In the genomic region with DNA sequence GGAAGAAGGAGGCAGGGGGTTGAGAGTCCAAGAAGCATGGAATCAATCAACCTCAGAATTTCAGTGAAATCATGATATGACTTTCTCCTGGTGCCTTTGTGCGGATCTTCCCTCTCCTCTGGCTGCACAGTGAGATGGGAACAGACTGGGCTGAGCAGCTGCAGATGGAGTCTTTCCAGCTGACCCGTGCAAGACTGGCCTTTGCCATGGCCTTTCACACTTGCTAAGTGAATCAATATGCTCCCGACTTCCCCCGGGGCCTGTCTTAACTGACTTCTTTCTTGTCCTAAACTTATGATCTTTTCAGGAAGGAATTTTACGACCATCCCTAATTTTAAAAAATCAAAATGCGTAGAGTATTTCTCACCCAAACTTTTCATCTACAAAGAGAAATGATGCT, we compare ENCODE assay signal across 1 cellular context.
TF ChIP-seq lines count a peak whose summit lies in the region.

No MANE protein-coding gene starts in this region.

TF ChIP-seq in WTC11, 78 proteins besides CTCF, POLR2A, EP300 and RAD21 (continued from another document):
- no peak for TF ChIP-seq ZNF423 (CRISPR knock-in tag; IDR thresholded peaks at IDR 0.05)
- TF ChIP-seq GABPB1 (CRISPR knock-in tag; IDR thresholded peaks at IDR 0.05), result no peak
- no peak for TF ChIP-seq SOX15 (CRISPR knock-in tag; IDR thresholded peaks at IDR 0.05)
- no peak for TF ChIP-seq ZNF396 (CRISPR knock-in tag; IDR thresholded peaks at IDR 0.05; ENCODE audit: borderline replicate concordance)
- TF ChIP-seq FOXK1 (CRISPR knock-in tag; IDR thresholded peaks at IDR 0.05), result no peak
- TF ChIP-seq OVOL2 (CRISPR knock-in tag; IDR thresholded peaks at IDR 0.05; ENCODE audit: borderline replicate concordance), result no peak
- TF ChIP-seq ZNF317 (CRISPR knock-in tag; IDR thresholded peaks at IDR 0.05; ENCODE audit: borderline replicate concordance, low read depth), result no peak
- no peak for TF ChIP-seq ZBTB21 (CRISPR knock-in tag; IDR thresholded peaks at IDR 0.05; ENCODE audit: borderline replicate concordance)
- no peak for TF ChIP-seq ZMAT4 (CRISPR knock-in tag; IDR thresholded peaks at IDR 0.05)
- TF ChIP-seq ZNF263 (CRISPR knock-in tag; IDR thresholded peaks at IDR 0.05; ENCODE audit: low read depth), result no peak
